28 cellular contexts compared by ENCODE assay signal in the genomic region with DNA sequence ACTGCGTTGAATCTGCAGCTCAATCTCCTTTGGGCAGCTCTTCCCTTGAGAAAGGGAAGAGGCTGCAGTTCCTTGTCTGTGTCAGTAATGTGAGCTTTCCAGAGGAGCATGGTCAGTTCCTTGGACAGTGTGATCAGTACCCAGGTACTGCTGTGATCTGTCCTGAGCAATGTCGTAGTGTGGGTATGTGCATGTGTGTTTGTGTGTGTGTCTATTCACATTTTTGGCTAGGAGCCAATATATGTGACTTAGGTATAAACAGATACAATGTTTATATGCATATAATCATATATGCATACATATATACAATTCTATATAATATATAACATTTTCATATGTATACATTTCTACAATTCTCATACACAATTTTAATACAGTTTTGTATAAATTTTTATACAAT.
"Had no signal": no experiment of that assay in that cellular context is flagged by ENCODE, and none has a peak within 500 bp of the region (broad histone marks: within the 10 kb centered on the region; RNA-seq: fewer than 3 reads in every experiment).

No MANE protein-coding gene starts in this region.

- H3K9me3 ChIP-seq: left lung, lower lobe of right lung, pancreas, prostate gland, testis, thyroid gland, transverse colon, upper lobe of left lung, vagina had no signal

- H3K4me3 ChIP-seq: left lung, lower lobe of right lung, pancreas, prostate gland, skin epidermis, stomach, testis, thyroid gland, transverse colon, upper lobe of left lung, vagina had no signal

- H3K27me3 ChIP-seq: pancreas, stomach, testis, thyroid gland, transverse colon, upper lobe of left lung, vagina had no signal

- ATAC-seq: left colon; left lung; lower lobe of right lung; naive thymus-derived CD8-positive, alpha-beta T cell; pancreas; right cardiac atrium; sciatic nerve; stimulated activated naive B cell treated with anti-CD40 and anti-IgM and Interleukin-4, amounts not matched to agents 10 μg/mL and 1 μg/mL and 100 μg/mL, for 72 hours; stimulated activated naive CD8-positive, alpha-beta T cell treated with anti-CD3 and anti-CD28 coated beads, Interleukin-15, Interleukin-2, amounts not matched to agents 100 U/mL and 50 U/mL, for 24 hours had no signal

- DNase-seq: kidney; left colon; left lung; lower lobe of right lung; mammary epithelial cell; mesenchymal stem cell; naive thymus-derived CD8-positive, alpha-beta T cell; nucleus accumbens; pancreas; posterior cingulate gyrus; retina; right cardiac atrium; stimulated activated CD4-positive, alpha-beta T cell treated with anti-CD3 and anti-CD28 coated beads, Interleukin-12 subunit alpha, Interleukin-12 subunit beta, amount 100 ng/mL, for 4 hours; stimulated activated CD4-positive, alpha-beta T cell treated with anti-CD3 and anti-CD28 coated beads, Interleukin-15, amount 100 ng/mL, for 24 hours; stimulated activated CD4-positive, alpha-beta T cell treated with anti-CD3 and anti-CD28 coated beads, Interleukin-2, amount 100 ng/mL, for 24 hours; stimulated activated CD4-positive, alpha-beta T cell treated with anti-CD3 and anti-CD28 coated beads, Interleukin-4, amount 100 ng/mL, for 1 hour; stimulated activated naive B cell treated with anti-CD40 and anti-IgM and Interleukin-4, amounts not matched to agents 10 μg/mL and 1 μg/mL and 100 μg/mL, for 72 hours; stimulated activated naive CD8-positive, alpha-beta T cell treated with anti-CD3 and anti-CD28 coated beads, Interleukin-15, Interleukin-2, amounts not matched to agents 100 U/mL and 50 U/mL, for 24 hours; stomach; testis; thyroid gland; transverse colon; upper lobe of left lung had no signal

- H3K4me1 ChIP-seq: left lung, lower lobe of right lung, pancreas, prostate gland, thyroid gland, upper lobe of left lung, vagina had no signal

- H3K36me3 ChIP-seq: left lung, lower lobe of right lung, pancreas, prostate gland, stomach, thyroid gland, transverse colon, upper lobe of left lung, vagina had no signal

- H3K27ac ChIP-seq: left lung, lower lobe of right lung, pancreas, prostate gland, skin epidermis, stomach, testis, thyroid gland, transverse colon, upper lobe of left lung, vagina had no signal

- FAIRE-seq: islet of Langerhans, kidney had no signal
